18 cellular contexts compared by ENCODE assay signal in the genomic region with DNA sequence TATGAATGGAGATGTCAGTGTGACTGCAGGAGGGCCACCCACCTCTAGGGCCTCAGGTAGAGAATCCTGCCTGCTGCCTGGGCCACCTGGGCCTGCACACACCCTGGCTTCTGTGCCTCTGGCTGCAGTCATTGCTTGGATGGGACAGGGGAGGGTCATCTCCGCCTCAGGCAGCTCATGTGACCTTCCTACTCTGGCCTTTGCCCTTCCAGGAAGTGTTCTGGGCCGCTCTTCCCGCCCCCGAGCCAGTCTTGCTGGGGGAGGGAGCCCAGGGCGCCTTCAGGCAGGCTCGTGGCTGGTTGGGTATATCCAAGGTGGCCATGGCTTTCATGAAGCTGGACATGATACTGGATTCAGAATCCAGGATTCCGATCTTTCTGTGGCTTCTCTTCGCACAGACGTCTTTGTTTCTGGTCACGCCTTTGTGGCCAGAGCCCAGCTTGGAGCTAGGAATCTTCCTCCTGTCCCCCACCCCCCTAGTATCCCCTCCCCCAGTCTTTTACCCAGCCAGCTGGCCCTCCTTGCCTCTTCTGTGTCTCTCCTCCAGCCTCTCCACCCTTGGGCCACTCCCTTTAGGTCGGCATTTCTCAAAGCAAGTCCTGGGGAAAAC.
DNase-seq lines count a peak whose midpoint lies in the region; ATAC-seq, FAIRE-seq and TF ChIP-seq lines count a peak whose summit lies in the region.
"Had no signal": no experiment of that assay in that cellular context is flagged by ENCODE, and none has a peak within 500 bp of the region (broad histone marks: within the 10 kb centered on the region; RNA-seq: fewer than 3 reads in every experiment).

No MANE protein-coding gene starts in this region.

- no peaks in the 10 kb centered on the region for H3K9me3 Mint-ChIP-seq in astrocyte (ENCODE audit: unreplicated experiment)
- H3K9me3 Mint-ChIP-seq: activated naive CD4-positive, alpha-beta T cell treated with anti-CD3 and anti-CD28 coated beads, Interleukin-2, amount 10 ng/mL, durations not matched to agents 7 days and 5 days; natural killer cell treated with Interleukin-12 subunit alpha and Interleukin-12 subunit beta and Interleukin-15 and Interleukin-18, amount 100 ng/mL, for 72 hours; stimulated activated naive CD8-positive, alpha-beta T cell treated with anti-CD3 and anti-CD28 coated beads, Interleukin-15, Interleukin-2, amounts not matched to agents 100 ng/mL and 50 ng/mL, for 24 hours had no signal

- H3K4me3 ChIP-seq in HCT116 (replicated peaks in 1 of 2; ENCODE audit: low read depth in 1 of 2, low read length in 2 of 2) (no peak overlapping the region), astrocyte (ENCODE audit: insufficient read depth, low read depth, low read length) (no peak overlapping the region), right lobe of liver (no peak overlapping the region), spleen (no peak overlapping the region), ascending aorta (no peak overlapping the region)

- H3K9me3 ChIP-seq in HCT116 (ENCODE audit: control insufficient read depth in 1 of 2, insufficient read depth in 1 of 2, low read depth in 1 of 2, low read length in 2 of 2) (no peaks in the 10 kb centered on the region), astrocyte (ENCODE audit: insufficient read depth, low read depth, low read length) (no peaks in the 10 kb centered on the region), right lobe of liver (no peaks in the 10 kb centered on the region), spleen (peaks cover 0 to 15% (median 0%) of the 10 kb centered on the region in 8 donors), ascending aorta (no peaks in the 10 kb centered on the region)
- H3K9me3 ChIP-seq: BE2C had no signal

- H3K36me3 ChIP-seq in HCT116 (ENCODE audit: control insufficient read depth in 1 of 2, insufficient read depth in 2 of 2, low read length in 2 of 2) (no peaks in the 10 kb centered on the region), astrocyte (ENCODE audit: insufficient read depth, low read length) (peaks cover 8% of the 10 kb centered on the region), right lobe of liver (no peaks in the 10 kb centered on the region), spleen (peaks cover 0 to 12% (median 0%) of the 10 kb centered on the region in 6 donors), ascending aorta (peaks cover 6 to 9% of the 10 kb centered on the region in 2 donors)

- POLR2A ChIA-PET in HCT116 (lab: Charles Lee): no interaction called here

- H3K36me3 Mint-ChIP-seq in astrocyte (ENCODE audit: low read depth, unreplicated experiment): peaks cover 11% of the 10 kb centered on the region
- H3K36me3 Mint-ChIP-seq: activated naive CD4-positive, alpha-beta T cell treated with anti-CD3 and anti-CD28 coated beads, Interleukin-2, amount 10 ng/mL, durations not matched to agents 7 days and 5 days; natural killer cell treated with Interleukin-12 subunit alpha and Interleukin-12 subunit beta and Interleukin-15 and Interleukin-18, amount 100 ng/mL, for 72 hours had no signal

- WGBS in right lobe of liver (ENCODE audit: insufficient coverage, low coverage, low lambda C conversion rate, missing lambda C conversion rate): 55% methylated on average over 7 of the region's 11 CpGs
- WGBS in spleen, 5 donors: 59 to 75% (median 64%) methylated on average over 11 of the region's 11 CpGs

- FAIRE-seq in astrocyte (lab: Jason Lieb, UNC): no peak

- TF ChIP-seq CTCF in HCT116 (IDR thresholded peaks at IDR 0.05 in 2 of 3, conservative IDR thresholded peaks at IDR 0.05 in 1 of 3; ENCODE audit: borderline replicate concordance in 1 of 3, insufficient read depth in 1 of 3, low read depth in 2 of 3, low read length in 2 of 3) (no peak), astrocyte (IDR thresholded peaks at IDR 0.05; ENCODE audit: insufficient read depth, low read depth, low read length) (no peak), right lobe of liver (IDR thresholded peaks at IDR 0.05) (no peak), spleen (IDR thresholded peaks at IDR 0.05 in 8 of 11, conservative IDR thresholded peaks at IDR 0.05 in 3 of 11) (no peak), omental fat pad (IDR thresholded peaks at IDR 0.05) (no peak), ascending aorta (IDR thresholded peaks at IDR 0.05) (no peak)

- peaks cover 72 to 100% of the 10 kb centered on the region in 2 experiments for H3K4me1 ChIP-seq in HCT116 (ENCODE audit: control insufficient read depth in 1 of 2, insufficient read depth in 2 of 2, low read length in 2 of 2)
- H3K4me1 ChIP-seq in astrocyte (ENCODE audit: insufficient read depth, low read length): peaks cover 56% of the 10 kb centered on the region
- H3K4me1 ChIP-seq in right lobe of liver: peaks cover 0 to 47% (median 28%) of the 10 kb centered on the region in 4 donors
- H3K4me1 ChIP-seq in spleen: peaks cover 27 to 99% (median 71%) of the 10 kb centered on the region in 6 donors
- peaks cover 5 to 22% of the 10 kb centered on the region in 2 donors for H3K4me1 ChIP-seq in ascending aorta

- no peaks in the 10 kb centered on the region for H3K9me2 ChIP-seq in HCT116 (ENCODE audit: insufficient read depth)

- H2AFZ ChIP-seq in HCT116 (ENCODE audit: low read depth, low read length, poor library complexity, severe bottlenecking) (no peak overlapping the region), astrocyte (ENCODE audit: low read depth, low read length) (no peak overlapping the region)

- ATAC-seq in HCT116 (no peak), right lobe of liver (peak; percentile 67 to 75 (median 72)), omental fat pad (ENCODE audit: low FRiP score) (no peak), HG02870 (IDR thresholded peaks at IDR 0.05; ENCODE audit: unreplicated experiment) (no peak)
- ATAC-seq: activated CD4-positive, CD25-positive, alpha-beta regulatory T cell treated with anti-CD3 and anti-CD28 coated beads, Interleukin-2, amount 50 U/mL, for 24 hours; natural killer cell treated with Interleukin-12 subunit alpha and Interleukin-12 subunit beta and Interleukin-15 and Interleukin-18, amount 100 ng/mL, for 72 hours; PC-3 had no signal

- peaks cover 78% of the 10 kb centered on the region for H3K4me1 Mint-ChIP-seq in astrocyte (ENCODE audit: low read depth, unreplicated experiment)
- H3K4me1 Mint-ChIP-seq: activated naive CD4-positive, alpha-beta T cell treated with anti-CD3 and anti-CD28 coated beads, Interleukin-2, amount 10 ng/mL, durations not matched to agents 7 days and 5 days had no signal

- RAD21 ChIA-PET in HCT116 (lab: Charles Lee; ENCODE audit: low non-redundant PET in 1 of 2, low total read pairs in 2 of 2, uncharacterized antibody in 2 of 2, unreplicated experiment in 2 of 2): no interaction called here

- BruUV-seq in HCT116 (replicated peaks; lab: Mats Ljungman, UMichigan): no TSS peak

- DNase-seq in HCT116 (ENCODE audit: low read depth, low spot score) (no peak), astrocyte (ENCODE audit: low read depth) (no peak), right lobe of liver (peak; percentile 67 to 79 (median 73)), spleen (peak; percentile 76), SKM-1 (lab: John Stamatoyannopoulos, UW; ENCODE audit: unreplicated experiment) (no peak), omental fat pad (ENCODE audit: low spot score) (no peak), ascending aorta (ENCODE audit: low spot score in 2 of 2) (no peak)
- DNase-seq: activated naive CD4-positive, alpha-beta T cell treated with anti-CD3 and anti-CD28 coated beads, Interleukin-2, amount 10 ng/mL, durations not matched to agents 7 days and 5 days; DMS153; kidney glomerular epithelial cell; NCI-H187; NCI-H524; PC-3 had no signal

- no peaks in the 10 kb centered on the region for H3K27me3 Mint-ChIP-seq in astrocyte (ENCODE audit: low read depth, unreplicated experiment)
- H3K27me3 Mint-ChIP-seq: natural killer cell treated with Interleukin-12 subunit alpha and Interleukin-12 subunit beta and Interleukin-15 and Interleukin-18, amount 100 ng/mL, for 72 hours; stimulated activated naive CD8-positive, alpha-beta T cell treated with anti-CD3 and anti-CD28 coated beads, Interleukin-15, Interleukin-2, amounts not matched to agents 100 ng/mL and 50 ng/mL, for 24 hours had no signal

- no peak for TF ChIP-seq POLR2A in HCT116 (IDR thresholded peaks at IDR 0.05; ENCODE audit: borderline replicate concordance, extremely low read depth, insufficient read depth, insufficient read length)
- no peak for TF ChIP-seq POLR2A in right lobe of liver (IDR thresholded peaks at IDR 0.05)
- no peak for TF ChIP-seq POLR2A in spleen (IDR thresholded peaks at IDR 0.05)

- intact Hi-C loops in HCT116 (cut with micrococcal nuclease) (loop anchor here (5.0 kb wide), 1 partner anchor 106 kb away; no protein-coding TSS in a partner anchor), right lobe of liver (cut with DNase I) (no loop called here), spleen (cut with DNase I; ENCODE audit: low total_unique reads) (no loop called here), ascending aorta (cut with DNase I) (no loop called here)

- H3K9ac ChIP-seq in HCT116 (ENCODE audit: low read length) (no peak overlapping the region), astrocyte (ENCODE audit: low read length) (no peak overlapping the region)

- H3K27ac ChIP-seq in HCT116 (ENCODE audit: low read depth, low read length) (no peak overlapping the region), astrocyte (ENCODE audit: low read depth, low read length) (no peak overlapping the region), right lobe of liver (no peak overlapping the region), spleen (peak overlapping the region; percentile 32 to 95 (median 78)), ascending aorta (no peak overlapping the region)

- H3K27ac Mint-ChIP-seq in astrocyte (ENCODE audit: unreplicated experiment): peak overlapping the region; percentile 4
- H3K27ac Mint-ChIP-seq: activated naive CD4-positive, alpha-beta T cell treated with anti-CD3 and anti-CD28 coated beads, Interleukin-2, amount 10 ng/mL, durations not matched to agents 7 days and 5 days; natural killer cell treated with Interleukin-12 subunit alpha and Interleukin-12 subunit beta and Interleukin-15 and Interleukin-18, amount 100 ng/mL, for 72 hours had no signal

- peak overlapping the region; percentile 23; the same call in 1 of the 2 replicates for H3K4me2 ChIP-seq in HCT116 (ENCODE audit: low read length)
- no peak overlapping the region for H3K4me2 ChIP-seq in astrocyte (ENCODE audit: low read length)

- TF ChIP-seq RAD21 in HCT116 (IDR thresholded peaks at IDR 0.05; ENCODE audit: low read depth): no peak

- H3K27me3 ChIP-seq in HCT116 (ENCODE audit: insufficient read depth, low read length) (no peaks in the 10 kb centered on the region), astrocyte (ENCODE audit: insufficient read depth, low read length) (no peaks in the 10 kb centered on the region), right lobe of liver (no peaks in the 10 kb centered on the region), spleen (replicated peaks in 1 of 7) (no peaks in the 10 kb centered on the region), ascending aorta (no peaks in the 10 kb centered on the region)
- H3K27me3 ChIP-seq: BE2C had no signal

- CTCF ChIA-PET in HCT116 (lab: Charles Lee): interaction anchor here (1.0 kb wide), 1 partner anchor 10 kb away, joined by 3 read pairs; no protein-coding TSS in a partner anchor

- no peaks in the 10 kb centered on the region for H4K20me1 ChIP-seq in HCT116 (ENCODE audit: insufficient read depth)
- H4K20me1 ChIP-seq in astrocyte (ENCODE audit: insufficient read depth, low read length): peaks cover 77% of the 10 kb centered on the region

- H3K79me2 ChIP-seq in HCT116 (ENCODE audit: insufficient read depth, low read length): no peaks in the 10 kb centered on the region; the same call in 1 of the 2 replicates
- H3K79me2 ChIP-seq in astrocyte (ENCODE audit: insufficient read depth, low read length): peaks cover 81% of the 10 kb centered on the region

- no peak overlapping the region for H3K4me3 Mint-ChIP-seq in astrocyte (ENCODE audit: unreplicated experiment)
- H3K4me3 Mint-ChIP-seq: activated naive CD4-positive, alpha-beta T cell treated with anti-CD3 and anti-CD28 coated beads, Interleukin-2, amount 10 ng/mL, durations not matched to agents 7 days and 5 days; natural killer cell treated with Interleukin-12 subunit alpha and Interleukin-12 subunit beta and Interleukin-15 and Interleukin-18, amount 100 ng/mL, for 72 hours; stimulated activated naive CD8-positive, alpha-beta T cell treated with anti-CD3 and anti-CD28 coated beads, Interleukin-15, Interleukin-2, amounts not matched to agents 100 ng/mL and 50 ng/mL, for 24 hours had no signal

Comparison
In these comparisons a context has a peak if more than half of its experiments do, and no peak if none do; other contexts are left out.
1. ATAC-seq: peak in right lobe of liver (4 of 4); none in HCT116 (single experiment), omental fat pad (single experiment) and HG02870 (single experiment).
2. DNase-seq: peak in right lobe of liver (3 of 3) and spleen (single experiment); none in HCT116 (single experiment), astrocyte (single experiment), SKM-1 (single experiment), omental fat pad (single experiment) and ascending aorta (0 of 2).
3. H3K27ac ChIP-seq: peak in spleen (8 of 8); none in HCT116 (single experiment), astrocyte (single experiment), right lobe of liver (0 of 3) and ascending aorta (0 of 2).